33 cellular contexts compared by ENCODE assay signal in the genomic region with DNA sequence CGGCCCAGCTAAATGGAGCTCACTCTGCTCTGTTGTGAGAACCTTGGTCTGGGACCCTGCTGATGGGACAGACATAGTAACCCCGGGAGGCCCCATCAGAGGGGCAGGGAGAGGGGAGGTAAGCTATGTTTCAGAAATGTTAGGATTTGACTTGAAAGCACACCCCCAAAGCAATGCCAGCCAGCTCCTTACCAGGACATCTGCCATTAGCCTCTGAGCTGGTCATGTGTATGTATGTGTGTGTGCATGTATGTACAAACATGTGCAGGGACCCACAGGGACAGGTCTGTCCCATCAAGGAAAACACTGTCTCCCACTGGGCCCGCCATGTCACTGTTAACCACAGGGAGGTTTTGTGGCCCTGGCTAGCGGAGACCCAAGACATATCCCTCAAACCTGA. TPM values are rescaled to one million over a fixed set of nuclear protein-coding genes. Genes with fewer than 3 reads are reported as not detected.
"Had no signal": no experiment of that assay in that cellular context is flagged by ENCODE, and none has a peak within 500 bp of the region (broad histone marks: within the 10 kb centered on the region; RNA-seq: fewer than 3 reads in every experiment).

No MANE protein-coding gene starts in this region.

- ATAC-seq: activated CD8-positive, alpha-beta T cell treated with anti-CD3 and anti-CD28 coated beads for 36 hours; activated naive CD4-positive, alpha-beta T cell treated with anti-CD3 and anti-CD28 coated beads, Interleukin-2, amount 50 U/mL, for 72 hours; activated T-cell treated with anti-CD3 and anti-CD28 coated beads, Interleukin-2, amount 50 U/mL, for 4 hours; body of pancreas; Panc1 had no signal

- H3K4me1 ChIP-seq: body of pancreas had no signal

- FAIRE-seq: astrocyte had no signal

- H3K4me3 ChIP-seq: adrenal gland, body of pancreas, breast epithelium, MG63 had no signal

- H3K9me3 ChIP-seq: adrenal gland, body of pancreas, breast epithelium had no signal

- DNase-seq: activated CD4-positive, alpha-beta T cell treated with anti-CD3 and anti-CD28 coated beads for 1 hour; activated CD4-positive, alpha-beta T cell treated with anti-CD3 and anti-CD28 coated beads for 48 hours; activated CD4-positive, CD25-positive, alpha-beta regulatory T cell; activated CD8-positive, alpha-beta T cell treated with anti-CD3 and anti-CD28 coated beads for 36 hours; activated gamma-delta T cell treated with Interleukin-2 at 50 U/mL for 16 hours; activated naive CD4-positive, alpha-beta T cell treated with anti-CD3 and anti-CD28 coated beads for 36 hours; activated T-cell treated with anti-CD3 and anti-CD28 coated beads for 4 hours; activated T-cell treated with anti-CD3 and anti-CD28 coated beads, Interleukin-2, amount 50 U/mL, for 4 hours; body of pancreas; caudate nucleus; cerebellar nuclear complex; Kasumi-1; KG1; MG63; NCI-H1048; NCI-H1105 treated with DMSO at 0.1 percent for 48 hours; NCI-H1436; NCI-H1694; NCI-H1930; NCI-H2081 treated with DMSO at 0.1 percent for 48 hours; NCI-H226; NCI-H446 treated with DMSO at 0.1 percent for 48 hours; NCI-H524; SIG-M5; SW 1271; T-helper 1 cell; T1000; WERI-Rb-1 had no signal

- H3K36me3 ChIP-seq: adrenal gland, breast epithelium, MG63, WERI-Rb-1 had no signal

- H3K27me3 ChIP-seq: adrenal gland, body of pancreas, breast epithelium, MG63 had no signal

- H3K27ac ChIP-seq: adrenal gland, body of pancreas, WERI-Rb-1 had no signal

RNA-seq across cellular contexts. Expression of gene SLC22A4, which starts 14.5 kb away (rescaled TPM):
- total RNA-seq: body of pancreas had no signal

RNA-seq across cellular contexts. Expression of gene PDLIM4, which starts 51.2 kb away (rescaled TPM):
- total RNA-seq: activated CD8-positive, alpha-beta T cell treated with anti-CD3 and anti-CD28 coated beads for 36 hours; activated naive CD4-positive, alpha-beta T cell treated with anti-CD3 and anti-CD28 coated beads for 36 hours; activated naive CD4-positive, alpha-beta T cell treated with anti-CD3 and anti-CD28 coated beads, Interleukin-2, amount 50 U/mL, for 72 hours had no signal
